In the genomic region with DNA sequence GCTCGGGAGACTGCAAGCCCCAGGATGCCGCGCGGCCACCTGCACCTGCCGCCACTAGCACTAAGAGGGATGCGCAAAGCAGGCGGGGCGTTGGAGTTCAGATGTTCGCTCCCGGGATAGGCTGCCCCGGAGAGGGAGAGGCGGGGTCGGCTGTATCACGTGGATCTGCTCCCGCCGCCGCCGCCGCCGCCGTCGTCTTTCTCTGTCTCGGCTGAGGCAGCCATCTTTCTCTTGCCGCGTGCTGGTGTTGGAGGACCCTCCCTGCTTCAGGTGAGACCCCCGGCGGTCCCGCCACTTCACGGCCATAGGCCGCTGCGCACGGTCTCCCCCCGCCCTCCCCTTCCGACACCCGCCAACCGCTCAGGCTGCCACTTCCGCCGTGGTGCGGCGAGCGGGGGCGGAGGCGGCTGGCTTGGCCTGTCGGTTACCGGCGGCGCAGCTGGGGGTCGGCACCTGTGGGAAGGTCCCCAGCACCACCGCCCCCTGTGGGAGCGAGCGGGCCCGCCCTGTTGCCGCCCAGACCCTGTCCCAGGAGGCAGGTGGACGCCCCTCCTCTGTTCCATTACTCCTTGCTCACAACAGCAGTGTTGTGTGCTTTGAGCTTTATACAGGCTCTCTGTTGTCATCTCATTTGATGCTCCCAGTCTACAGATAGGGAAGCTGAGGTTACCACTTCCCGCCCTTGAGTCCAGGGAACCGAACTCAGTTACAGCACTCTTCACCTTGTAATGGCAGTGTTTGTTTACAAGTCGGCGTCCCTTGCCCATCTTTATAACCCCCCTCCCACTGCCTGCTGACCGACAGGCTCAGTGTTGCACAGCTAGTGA, we compare ENCODE assay signal across 8 cellular contexts. TPM values are rescaled to one million over a fixed set of nuclear protein-coding genes. Genes with fewer than 3 reads are reported as not detected.
A peak's percentile ranks its signal among the peaks of the same experiment; 100 is the strongest.
DNase-seq lines count a peak whose midpoint lies in the region; ATAC-seq, FAIRE-seq and TF ChIP-seq lines count a peak whose summit lies in the region.

Gene BTF3L4, plus strand, starts transcription at position 186 of the 827 bp plus-strand sequence. CDS start 3,553 bp downstream, outside the sequence.

- TF ChIP-seq CTCF in ascending aorta (IDR thresholded peaks at IDR 0.05) = no peak
- no peak for TF ChIP-seq CTCF in right atrium auricular region (IDR thresholded peaks at IDR 0.05)
- no peak for TF ChIP-seq CTCF in uterus (IDR thresholded peaks at IDR 0.05)

- H3K27ac ChIP-seq in ascending aorta (peak within 1 kb of the TSS; percentile 91 to 95), right atrium auricular region (peak within 1 kb of the TSS; percentile 87 to 95), uterus (peak within 1 kb of the TSS; percentile 90)

- FAIRE-seq in GM18507 (lab: Jason Lieb, UNC) = peak; percentile 94

- peak; percentile 78 for DNase-seq in GM18507 (ENCODE audit: extremely low spot score, insufficient read length, low read depth)
- peak; percentile 99 for DNase-seq in NCI-H2029 treated with DMSO at 0.1 percent for 48 hours (lab: John Stamatoyannopoulos, UW)
- peak; percentile 92 for DNase-seq in T-helper 22 cell (ENCODE audit: low read depth)
- DNase-seq in ascending aorta (ENCODE audit: low spot score in 2 of 2) = peak; percentile 85 to 97
- DNase-seq in right atrium auricular region (ENCODE audit: low spot score) = peak; percentile 96
- DNase-seq in putamen (ENCODE audit: low spot score) = peak; percentile 95
- DNase-seq in uterus = peak; percentile 90 to 94

- H3K9me3 ChIP-seq in ascending aorta (no peaks in the 10 kb centered on the region), right atrium auricular region (no peaks in the 10 kb centered on the region), uterus (no peaks in the 10 kb centered on the region)

- H3K4me3 ChIP-seq in ascending aorta = peak within 1 kb of the TSS; percentile 84 to 90
- H3K4me3 ChIP-seq in right atrium auricular region = peak within 1 kb of the TSS; percentile 67 to 83
- peak within 1 kb of the TSS; percentile 65 to 77 for H3K4me3 ChIP-seq in uterus

- H3K36me3 ChIP-seq in ascending aorta = peaks cover 5 to 19% of the 10 kb centered on the region in 2 donors
- H3K36me3 ChIP-seq in right atrium auricular region = peaks cover 15% of the 10 kb centered on the region
- H3K36me3 ChIP-seq in uterus = no peaks in the 10 kb centered on the region

- intact Hi-C loops in ascending aorta (cut with DNase I) = loop anchor here (1.0 to 10.0 kb wide), 6 partner anchors 23 to 1092 kb away; partner anchors contain the start of genes CC2D1B, EPS15, FAF1 and KTI12
- intact Hi-C loops in uterus (cut with DNase I; ENCODE audit: low total_unique reads) = no loop called here

- H3K4me1 ChIP-seq in ascending aorta (peaks cover 3 to 17% of the 10 kb centered on the region in 2 donors), right atrium auricular region (peaks cover 0 to 42% of the 10 kb centered on the region in 2 donors), uterus (peaks cover 0 to 10% of the 10 kb centered on the region in 2 donors)

- no peaks in the 10 kb centered on the region for H3K27me3 ChIP-seq in ascending aorta
- no peaks in the 10 kb centered on the region for H3K27me3 ChIP-seq in right atrium auricular region
- H3K27me3 ChIP-seq in uterus = no peaks in the 10 kb centered on the region

- TF ChIP-seq POLR2A in uterus (IDR thresholded peaks at IDR 0.05) = peak; percentile 48 to 78

- ATAC-seq in HG02973 (IDR thresholded peaks at IDR 0.05; ENCODE audit: unreplicated experiment) = peak; percentile 83

RNA-seq across cellular contexts. Expression of gene BTF3L4, which starts in this region (rescaled TPM):
- total RNA-seq in ascending aorta = 39.9 TPM
- total RNA-seq in right atrium auricular region = 10 to 100 TPM; 37.9 to 38.9 TPM
- 100 to 1,000 TPM in 1 of 4 donors, 10 to 100 TPM in 2, 1 to 10 TPM in 1; 4.9 to 105 (median 70.8) TPM for total RNA-seq in uterus

Comparison
In these comparisons a context has a peak if more than half of its experiments do, and no peak if none do; other contexts are left out.
1. Peak in every context shown above with its lines: DNase-seq, ATAC-seq, H3K4me3 ChIP-seq and H3K27ac ChIP-seq.